Comparison of ENCODE assay signal across 10 cellular contexts in genomic region chr3:28575100-28575747, GRCh38.
DNase-seq lines count a peak whose midpoint lies in the region; ATAC-seq and TF ChIP-seq lines count a peak whose summit lies in the region.
"Had no signal": no experiment of that assay in that cellular context is flagged by ENCODE, and none has a peak within 500 bp of the region (broad histone marks: within the 10 kb centered on the region; RNA-seq: fewer than 3 reads in every experiment).

No MANE protein-coding gene starts in this region.

- H3K9me3 ChIP-seq in BE2C = no peaks in the 10 kb centered on the region
- H3K9me3 ChIP-seq in CD4-positive, alpha-beta memory T cell (ENCODE audit: control insufficient read depth in 1 of 2, low read length in 2 of 2) = no peaks in the 10 kb centered on the region

- no peak overlapping the region for H3K27ac ChIP-seq in CD4-positive, alpha-beta memory T cell (ENCODE audit: low read depth, low read length)

- H3K4me1 ChIP-seq in BE2C = no peaks in the 10 kb centered on the region
- no peaks in the 10 kb centered on the region for H3K4me1 ChIP-seq in CD4-positive, alpha-beta memory T cell (ENCODE audit: insufficient read depth, low read length)

- H3K27me3 Mint-ChIP-seq in CD4-positive, alpha-beta memory T cell = peaks cover 33 to 37% of the 10 kb centered on the region in 2 donors
- peaks cover 9% of the 10 kb centered on the region for H3K27me3 Mint-ChIP-seq in HFFc6 (ENCODE audit: insufficient read depth)

- intact Hi-C loops in CD4-positive, alpha-beta memory T cell (cut with micrococcal nuclease) = no loop called here

- POLR2A ChIA-PET in CD4-positive, alpha-beta memory T cell (lab: Charles Lee; ENCODE audit: partially characterized antibody) = no interaction called here

- peak overlapping the region; percentile 83 for H3K4me3 ChIP-seq in BE2C (ENCODE audit: low read depth, low read length)
- peak overlapping the region; percentile 5 to 13 for H3K4me3 ChIP-seq in foreskin fibroblast (ENCODE audit: low read depth in 1 of 2, low read length in 2 of 2)
- H3K4me3 ChIP-seq in CD4-positive, alpha-beta memory T cell (ENCODE audit: low read length in 2 of 2) = no peak overlapping the region

- ATAC-seq in omental fat pad (ENCODE audit: low FRiP score) (peak; percentile 56), GM21786 (IDR thresholded peaks at IDR 0.05; ENCODE audit: unreplicated experiment) (no peak)

- peak; percentile 11; the same call in 1 of the 2 replicates for TF ChIP-seq CTCF in BE2C (IDR thresholded peaks at IDR 0.05; ENCODE audit: low read depth, low read length)
- TF ChIP-seq CTCF in foreskin fibroblast (IDR thresholded peaks at IDR 0.05; ENCODE audit: low read depth, low read length) = no peak
- no peak for TF ChIP-seq CTCF in omental fat pad (IDR thresholded peaks at IDR 0.05)
- TF ChIP-seq CTCF in HFFc6 (IDR thresholded peaks at IDR 0.05) = no peak

- no peaks in the 10 kb centered on the region for H3K36me3 Mint-ChIP-seq in CD4-positive, alpha-beta memory T cell
- H3K36me3 Mint-ChIP-seq in HFFc6 (ENCODE audit: low read depth) = no peaks in the 10 kb centered on the region

- CTCF ChIA-PET in CD4-positive, alpha-beta memory T cell (lab: Charles Lee; ENCODE audit: partially characterized antibody) = no interaction called here

- H3K9me3 Mint-ChIP-seq in CD4-positive, alpha-beta memory T cell = peaks cover 0 to 6% (median under 1%) of the 10 kb centered on the region in 8 donors
- H3K9me3 Mint-ChIP-seq in HFFc6 = no peaks in the 10 kb centered on the region; the same call in 1 of the 2 replicates
- H3K9me3 Mint-ChIP-seq: activated naive CD4-positive, alpha-beta T cell treated with anti-CD3 and anti-CD28 coated beads, Interleukin-2, amount 50 U/mL, for 72 hours had no signal

- DNase-seq in BE2C (peak; percentile 47), NCI-H345 treated with DMSO at 0.1 percent for 48 hours (lab: John Stamatoyannopoulos, UW; ENCODE audit: unreplicated experiment) (peak; percentile 44), foreskin fibroblast (peak in 1 of 2 donors; percentile 24), omental fat pad (ENCODE audit: low spot score) (no peak), occipital lobe (lab: John Stamatoyannopoulos, UW) (no peak), HFFc6 (no peak)
- DNase-seq in CD4-positive, alpha-beta memory T cell = no peak
- DNase-seq: KBM-7 had no signal

- peaks cover 2 to 7% (median 3%) of the 10 kb centered on the region in 4 donors for H3K4me1 Mint-ChIP-seq in CD4-positive, alpha-beta memory T cell
- H3K4me1 Mint-ChIP-seq in HFFc6 (ENCODE audit: low read depth) = no peaks in the 10 kb centered on the region

- H3K27me3 ChIP-seq in BE2C = no peaks in the 10 kb centered on the region
- peaks cover 12% of the 10 kb centered on the region for H3K27me3 ChIP-seq in CD4-positive, alpha-beta memory T cell (ENCODE audit: insufficient read depth, low read length)

- H3K36me3 ChIP-seq in BE2C = no peaks in the 10 kb centered on the region
- H3K36me3 ChIP-seq in CD4-positive, alpha-beta memory T cell (ENCODE audit: insufficient read depth, low read length) = no peaks in the 10 kb centered on the region

- no peak overlapping the region for H3K27ac Mint-ChIP-seq in CD4-positive, alpha-beta memory T cell
- no peak overlapping the region for H3K27ac Mint-ChIP-seq in HFFc6
- H3K27ac Mint-ChIP-seq: activated naive CD4-positive, alpha-beta T cell treated with anti-CD3 and anti-CD28 coated beads, Interleukin-2, amount 50 U/mL, for 72 hours had no signal

- no peak overlapping the region for H3K4me3 Mint-ChIP-seq in CD4-positive, alpha-beta memory T cell
- no peak overlapping the region for H3K4me3 Mint-ChIP-seq in HFFc6

Comparison
In these comparisons a context has a peak if more than half of its experiments do, and no peak if none do; other contexts are left out.
1. DNase-seq: peak in BE2C (single experiment) and NCI-H345 treated with DMSO at 0.1 percent for 48 hours (single experiment); none in omental fat pad (single experiment), CD4-positive, alpha-beta memory T cell (0 of 5), occipital lobe (single experiment) and HFFc6 (single experiment).
2. H3K4me3 ChIP-seq: peak in BE2C (single experiment) and foreskin fibroblast (2 of 2); none in CD4-positive, alpha-beta memory T cell (0 of 2).